ENCODE assay signal across 7 cellular contexts in genomic region chr1:39573736-39574624, GRCh38. TPM values are rescaled to one million over a fixed set of nuclear protein-coding genes. Genes with fewer than 3 reads are reported as not detected.
DNase-seq lines count a peak whose midpoint lies in the region; ATAC-seq and TF ChIP-seq lines count a peak whose summit lies in the region.

No MANE protein-coding gene starts in this region.

- no peak overlapping the region for H2AFZ ChIP-seq in HCT116 (ENCODE audit: low read depth, low read length, poor library complexity, severe bottlenecking)
- H2AFZ ChIP-seq in SU-DHL-6 (ENCODE audit: low read depth, low read length, severe bottlenecking), result no peak overlapping the region

- RAD21 ChIA-PET in HCT116 (lab: Charles Lee; ENCODE audit: low non-redundant PET in 1 of 2, low total read pairs in 2 of 2, uncharacterized antibody in 2 of 2, unreplicated experiment in 2 of 2), result no interaction called here

- H3K27ac ChIP-seq in HCT116 (ENCODE audit: low read depth, low read length) (no peak overlapping the region), SU-DHL-6 (ENCODE audit: low read depth, low read length) (no peak overlapping the region), ovary (no peak overlapping the region)

- TF ChIP-seq EP300 in ovary (IDR thresholded peaks at IDR 0.05), result no peak

- 27 to 34% (median 29%) methylated on average over 12 of the region's 12 CpGs for WGBS in ovary, 3 donors

- TF ChIP-seq POLR2A in HCT116 (IDR thresholded peaks at IDR 0.05; ENCODE audit: borderline replicate concordance, extremely low read depth, insufficient read depth, insufficient read length) (no peak), ovary (IDR thresholded peaks at IDR 0.05) (no peak)

- TF ChIP-seq CTCF in HCT116 (IDR thresholded peaks at IDR 0.05 in 2 of 3, conservative IDR thresholded peaks at IDR 0.05 in 1 of 3; ENCODE audit: borderline replicate concordance in 1 of 3, insufficient read depth in 1 of 3, low read depth in 2 of 3, low read length in 2 of 3) (no peak), SU-DHL-6 (IDR thresholded peaks at IDR 0.05; ENCODE audit: insufficient read depth, low read length, poor library complexity, severe bottlenecking) (no peak), fibroblast of pulmonary artery (IDR thresholded peaks at IDR 0.05; ENCODE audit: low read length, missing control alignments) (no peak), ovary (IDR thresholded peaks at IDR 0.05) (no peak)

- H3K4me1 ChIP-seq in HCT116 (ENCODE audit: control insufficient read depth in 1 of 2, insufficient read depth in 2 of 2, low read length in 2 of 2), result peaks cover 11 to 23% of the 10 kb centered on the region in 2 experiments
- H3K4me1 ChIP-seq in ovary (ENCODE audit: insufficient read depth), result peaks cover 8% of the 10 kb centered on the region

- BruUV-seq in HCT116 (replicated peaks; lab: Mats Ljungman, UMichigan), result no TSS peak

- ATAC-seq in HCT116 (no peak), GM19395 (IDR thresholded peaks at IDR 0.05; ENCODE audit: unreplicated experiment) (no peak), GM21723 (IDR thresholded peaks at IDR 0.05; ENCODE audit: unreplicated experiment) (no peak)

- CTCF ChIA-PET in HCT116 (lab: Charles Lee), result no interaction called here

- H3K36me3 ChIP-seq in HCT116 (ENCODE audit: control insufficient read depth in 1 of 2, insufficient read depth in 2 of 2, low read length in 2 of 2) (peaks cover 53 to 65% of the 10 kb centered on the region in 2 experiments), SU-DHL-6 (ENCODE audit: low read length) (peaks cover 47% of the 10 kb centered on the region), ovary (peaks cover 2% of the 10 kb centered on the region)

- H3F3A ChIP-seq in SU-DHL-6 (ENCODE audit: insufficient read depth), result no peaks in the 10 kb centered on the region

- intact Hi-C loops in HCT116 (cut with micrococcal nuclease), result no loop called here
- intact Hi-C loops in ovary (cut with DNase I), result no loop called here

- H3K4me3 ChIP-seq in HCT116 (replicated peaks in 1 of 2; ENCODE audit: low read depth in 1 of 2, low read length in 2 of 2), result peak overlapping the region in 1 of 2 experiments; percentile 78; a peak in 2 of 4 replicates
- H3K4me3 ChIP-seq in SU-DHL-6 (ENCODE audit: insufficient read depth, low read length, poor library complexity, severe bottlenecking), result peak overlapping the region; percentile 98
- peak overlapping the region; percentile 85 for H3K4me3 ChIP-seq in fibroblast of pulmonary artery (replicated peaks; ENCODE audit: low read depth, low read length)
- peak overlapping the region; percentile 92 for H3K4me3 ChIP-seq in ovary

- peaks cover 48% of the 10 kb centered on the region; the same call in 1 of the 2 replicates for H4K20me1 ChIP-seq in HCT116 (ENCODE audit: insufficient read depth)
- H4K20me1 ChIP-seq in SU-DHL-6 (ENCODE audit: low read depth, low read length), result peaks cover 57% of the 10 kb centered on the region

- H3K4me2 ChIP-seq in HCT116 (ENCODE audit: low read length) (peak overlapping the region; percentile 83), SU-DHL-6 (ENCODE audit: low read depth, low read length, poor library complexity, severe bottlenecking) (peak overlapping the region; percentile 88)

- TF ChIP-seq RAD21 in HCT116 (IDR thresholded peaks at IDR 0.05; ENCODE audit: low read depth), result no peak

- DNase-seq in HCT116 (ENCODE audit: low read depth, low spot score) (no peak), fibroblast of pulmonary artery (ENCODE audit: low read depth) (peak; percentile 57), ovary (no peak), SHP77 treated with DMSO at 0.1 percent for 48 hours (lab: John Stamatoyannopoulos, UW) (no peak)

- H3K9me3 ChIP-seq in HCT116 (ENCODE audit: control insufficient read depth in 1 of 2, insufficient read depth in 1 of 2, low read depth in 1 of 2, low read length in 2 of 2), result no peaks in the 10 kb centered on the region
- H3K9me3 ChIP-seq in SU-DHL-6 (ENCODE audit: insufficient read depth, low read length), result no peaks in the 10 kb centered on the region
- H3K9me3 ChIP-seq in ovary, result no peaks in the 10 kb centered on the region

- peak overlapping the region; percentile 93; the same call in 1 of the 2 replicates for H3K9ac ChIP-seq in HCT116 (ENCODE audit: low read length)
- peak overlapping the region; percentile 98 for H3K9ac ChIP-seq in SU-DHL-6 (ENCODE audit: low read length)

- H3K79me2 ChIP-seq in HCT116 (ENCODE audit: insufficient read depth, low read length) (peaks cover 77% of the 10 kb centered on the region), SU-DHL-6 (ENCODE audit: insufficient read depth, low read length) (peaks cover 63% of the 10 kb centered on the region)

- no peaks in the 10 kb centered on the region for H3K27me3 ChIP-seq in HCT116 (ENCODE audit: insufficient read depth, low read length)
- H3K27me3 ChIP-seq in SU-DHL-6 (ENCODE audit: low read length), result no peaks in the 10 kb centered on the region
- no peaks in the 10 kb centered on the region for H3K27me3 ChIP-seq in ovary

- POLR2A ChIA-PET in HCT116 (lab: Charles Lee), result interaction anchor here (0.8 to 0.9 kb wide), 2 partner anchors 11 to 18 kb away, joined by 3 read pairs; no protein-coding TSS in a partner anchor

- no peaks in the 10 kb centered on the region for H3K9me2 ChIP-seq in HCT116 (ENCODE audit: insufficient read depth)
- no peaks in the 10 kb centered on the region for H3K9me2 ChIP-seq in SU-DHL-6 (replicated peaks; ENCODE audit: insufficient read depth, low read length)

TF ChIP-seq in HCT116, 20 proteins besides CTCF, POLR2A, EP300 and RAD21:
- TF ChIP-seq ELF1 (IDR thresholded peaks at IDR 0.05; ENCODE audit: borderline replicate concordance, low read depth), result no peak
- peak; percentile 20; the same call in 1 of the 2 replicates for TF ChIP-seq POLR2AphosphoS5 (IDR thresholded peaks at IDR 0.05; ENCODE audit: low read depth, low read length)

RNA-seq across cellular contexts. Expression of gene PABPC4, which starts 2.6 kb away (rescaled TPM):
- 455 TPM for total RNA-seq in HCT116 (2021; ENCODE audit: unreplicated experiment)
- polyA plus RNA-seq in HCT116 (2012), result 240 and 245 TPM in 2 replicates
- 100 to 1,000 TPM; 139 to 345 (median 259) TPM for total RNA-seq in ovary
- polyA plus RNA-seq in ovary, result 100 to 1,000 TPM; 127 to 316 TPM
